8 cellular contexts compared by ENCODE assay signal in the genomic region with DNA sequence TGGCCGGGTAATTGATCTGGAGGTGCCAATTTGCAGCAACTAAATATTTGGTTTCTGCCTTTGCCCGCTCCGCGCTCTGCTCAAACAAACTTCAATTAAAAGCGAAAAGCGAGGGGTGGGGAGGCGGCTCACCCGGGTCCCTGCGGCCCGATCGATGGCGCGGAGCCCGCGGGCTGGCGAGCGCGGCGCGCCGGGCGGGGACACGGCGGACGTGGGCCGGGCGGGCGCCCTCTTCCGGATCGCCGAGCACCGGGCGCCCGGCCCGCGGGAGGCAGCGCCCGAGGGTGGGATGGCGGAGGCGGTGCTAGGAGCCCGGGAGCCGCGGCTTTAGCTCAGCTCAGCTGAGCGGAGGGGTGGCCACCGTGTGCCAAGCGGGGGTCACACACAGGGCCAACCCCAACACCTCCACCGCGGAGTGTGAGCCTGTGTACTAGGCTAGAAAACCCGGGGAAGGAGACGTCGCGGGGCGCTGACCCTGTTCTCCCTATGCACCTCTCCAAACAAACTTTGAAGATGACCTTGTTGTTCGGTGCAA. TPM values are rescaled to one million over a fixed set of nuclear protein-coding genes. Genes with fewer than 3 reads are reported as not detected.
DNase-seq lines count a peak whose midpoint lies in the region; ATAC-seq and TF ChIP-seq lines count a peak whose summit lies in the region.

No MANE protein-coding gene starts in this region.

- no peak for ATAC-seq in GM21717 (IDR thresholded peaks at IDR 0.05; ENCODE audit: unreplicated experiment)
- ATAC-seq in HG02870 (IDR thresholded peaks at IDR 0.05; ENCODE audit: unreplicated experiment), result no peak

- peaks cover 41% of the 10 kb centered on the region for H3K27me3 Mint-ChIP-seq in Calu3 (ENCODE audit: unreplicated experiment)

- H3K4me1 ChIP-seq in HUES6 (ENCODE audit: control insufficient read depth, insufficient read depth, low read length), result peaks cover 44% of the 10 kb centered on the region
- H3K4me1 ChIP-seq in iPS-15b (ENCODE audit: control insufficient read depth, insufficient read depth, low read length), result peaks cover 11% of the 10 kb centered on the region

- peaks cover 27% of the 10 kb centered on the region for H3K4me1 Mint-ChIP-seq in Calu3 (ENCODE audit: low read depth, unreplicated experiment)

- H3K4me3 ChIP-seq in HUES6 (ENCODE audit: low read depth, low read length), result peak overlapping the region; percentile 60
- peak overlapping the region; percentile 41 for H3K4me3 ChIP-seq in astrocyte of the cerebellum (ENCODE audit: low read depth, low read length)
- H3K4me3 ChIP-seq in iPS-15b (ENCODE audit: low read depth, low read length), result peak overlapping the region; percentile 49
- peak overlapping the region; percentile 37 to 52 (median 44) for H3K4me3 ChIP-seq in skin epidermis

- peak overlapping the region; percentile 77 for H3K4me3 Mint-ChIP-seq in Calu3 (ENCODE audit: low read depth, unreplicated experiment)

- no peaks in the 10 kb centered on the region for H3K9me3 Mint-ChIP-seq in Calu3 (ENCODE audit: low read depth, unreplicated experiment)

- DNase-seq in Calu3 (peak; percentile 73), SK-MEL-5 (ENCODE audit: low read depth, low spot score) (peak; percentile 49), astrocyte of the cerebellum (ENCODE audit: low read depth) (no peak)

- H3K27ac ChIP-seq in HUES6 (ENCODE audit: low read depth, low read length) (no peak overlapping the region), skin epidermis (peak overlapping the region in 12 of 21 experiments; percentile 4 to 77 (median 46))

- peaks cover 28% of the 10 kb centered on the region for H3K36me3 Mint-ChIP-seq in Calu3 (ENCODE audit: insufficient read depth, unreplicated experiment)

- no TSS peak for BruUV-seq in Calu3 (replicated peaks; lab: Mats Ljungman, UMichigan)

- no peak for TF ChIP-seq CTCF in Calu3 (IDR thresholded peaks at IDR 0.05; ENCODE audit: unreplicated experiment)
- TF ChIP-seq CTCF in astrocyte of the cerebellum (IDR thresholded peaks at IDR 0.05; ENCODE audit: low read depth, low read length, missing control alignments), result peak; percentile 24

- peaks cover 43% of the 10 kb centered on the region for H3K27me3 ChIP-seq in HUES6 (ENCODE audit: control insufficient read depth, insufficient read depth, low read length)
- peaks cover 38% of the 10 kb centered on the region for H3K27me3 ChIP-seq in iPS-15b (ENCODE audit: control insufficient read depth, insufficient read depth, low read length)

- intact Hi-C loops in Calu3 (cut with micrococcal nuclease; ENCODE audit: unreplicated experiment), result no loop called here

- H3K9ac ChIP-seq in HUES6 (ENCODE audit: low read length) (peak overlapping the region; percentile 2), iPS-15b (ENCODE audit: low read depth, low read length) (no peak overlapping the region)

- CTCF ChIA-PET in Calu3 (lab: Charles Lee), result interaction anchor here (0.6 to 5.0 kb wide), 11 partner anchors 21 to 279 kb away, joined by 3 to 78 read pairs (median 4); partner anchors contain the start of gene NMT1

- H3K36me3 ChIP-seq in HUES6 (ENCODE audit: control insufficient read depth, insufficient read depth, low read length) (peaks cover 8% of the 10 kb centered on the region), iPS-15b (ENCODE audit: control insufficient read depth, insufficient read depth, low read length) (peaks cover 4% of the 10 kb centered on the region)

- in situ Hi-C loops in SK-MEL-5 (cut with HindIII; ENCODE audit: low pct_unique_long_range_greater_than_20kb, low sequenced_read_pairs) (no loop called here), astrocyte of the cerebellum (cut with HindIII; ENCODE audit: low sequenced_read_pairs) (no loop called here)

- H3K9me3 ChIP-seq in HUES6 (ENCODE audit: control insufficient read depth, insufficient read depth, low read depth, low read length) (no peaks in the 10 kb centered on the region), iPS-15b (ENCODE audit: control insufficient read depth, insufficient read depth, low read length) (no peaks in the 10 kb centered on the region)

- peak overlapping the region; percentile 11 for H3K27ac Mint-ChIP-seq in Calu3 (ENCODE audit: unreplicated experiment)

RNA-seq across cellular contexts. Expression of gene DCAKD, which starts 32.2 kb away (rescaled TPM):
- 20.5 and 21.7 TPM in 2 replicates for total RNA-seq in Calu3 (2022)
- 32.1 and 41.4 TPM in 2 replicates for total RNA-seq in SK-MEL-5 (2014; rRNA removed; shearing (Covaris generic))
- 46.2 and 51.5 TPM in 2 replicates for polyA plus RNA-seq in SK-MEL-5 (2015; cell fraction: cytosol; rRNA removed)
- 22.3 and 26.7 TPM in 2 replicates for polyA plus RNA-seq in SK-MEL-5 (2015; cell fraction: nucleus; rRNA removed)

RNA-seq across cellular contexts. Expression of gene NMT1, which starts 41.9 kb away (rescaled TPM):
- total RNA-seq in Calu3 (2022), result 185 and 216 TPM in 2 replicates
- total RNA-seq in SK-MEL-5 (2014; rRNA removed; shearing (Covaris generic)), result 71.5 and 78.0 TPM in 2 replicates
- polyA plus RNA-seq in SK-MEL-5 (2015; cell fraction: cytosol; rRNA removed), result 71.8 and 85.7 TPM in 2 replicates
- polyA plus RNA-seq in SK-MEL-5 (2015; cell fraction: nucleus; rRNA removed), result 61.5 and 64.3 TPM in 2 replicates

RNA-seq across cellular contexts. Expression of gene C1QL1, which starts 51.1 kb away (rescaled TPM):
- 1.3 and 1.5 TPM in 2 replicates for total RNA-seq in Calu3 (2022)
- total RNA-seq in SK-MEL-5 (2014; rRNA removed; shearing (Covaris generic)), result 3.8 and 5.0 TPM in 2 replicates
- polyA plus RNA-seq in SK-MEL-5 (2015; cell fraction: cytosol; rRNA removed), result 19.1 and 20.9 TPM in 2 replicates
- 0.89 and 4.8 TPM in 2 replicates for polyA plus RNA-seq in SK-MEL-5 (2015; cell fraction: nucleus; rRNA removed)
